In genomic region chr17:7931709-7932482, GRCh38 we compare ENCODE assay signal across 1 cellular context.
TF ChIP-seq lines count a peak whose summit lies in the region.

TSS of gene CNTROB (plus strand) at chr17:7932206. CDS start at chr17:7933080, 874 bp downstream.
TSS of gene TRAPPC1 (minus strand) at chr17:7931946. CDS start at chr17:7931829, 117 bp downstream.

TF ChIP-seq in WTC11, 78 proteins besides CTCF, POLR2A, EP300 and RAD21 (continued from another document):
- TF ChIP-seq ATF6 (CRISPR knock-in tag; IDR thresholded peaks at IDR 0.05) (no peak), HMGA2 (CRISPR knock-in tag; IDR thresholded peaks at IDR 0.05) (peak; percentile 75; the same call in 1 of the 2 replicates), FOXJ3 (CRISPR knock-in tag; IDR thresholded peaks at IDR 0.05; ENCODE audit: borderline replicate concordance) (no peak), MYBL2 (CRISPR knock-in tag; IDR thresholded peaks at IDR 0.05) (peak; percentile 74; the same call in 1 of the 2 replicates), JAZF1 (CRISPR knock-in tag; IDR thresholded peaks at IDR 0.05) (no peak), FOXP4 (CRISPR knock-in tag; IDR thresholded peaks at IDR 0.05) (no peak), CREM (CRISPR knock-in tag; IDR thresholded peaks at IDR 0.05) (peak; percentile 80; the same call in 1 of the 2 replicates)
